1 cellular context compared by ENCODE assay signal in the genomic region with DNA sequence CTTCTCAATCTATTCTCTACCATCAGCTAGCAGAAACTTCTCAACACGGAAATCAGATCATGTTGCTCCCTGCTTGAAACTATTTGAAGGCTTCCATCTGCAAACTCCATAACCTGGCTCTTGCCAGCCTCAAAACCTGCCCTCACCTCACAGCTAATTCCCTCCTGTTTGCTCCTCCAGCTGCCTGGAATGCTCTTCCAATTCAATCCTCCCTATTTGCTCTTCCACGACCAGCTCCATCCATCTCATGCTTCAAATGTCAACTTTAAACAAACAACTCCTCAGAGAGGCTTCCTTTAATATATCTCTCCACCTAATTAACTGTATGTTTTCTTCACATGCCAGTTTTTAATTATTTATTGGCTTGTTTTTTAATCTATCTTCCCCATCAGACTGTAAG.
TF ChIP-seq lines count a peak whose summit lies in the region.

No MANE protein-coding gene starts in this region.

TF ChIP-seq in HepG2, 621 proteins besides CTCF, POLR2A, EP300 and RAD21:
- no peak for TF ChIP-seq ZNF12 (CRISPR knock-in tag; IDR thresholded peaks at IDR 0.05)
- no peak for TF ChIP-seq GATAD2A (CRISPR knock-in tag; IDR thresholded peaks at IDR 0.05)
- TF ChIP-seq ZMYM4 (CRISPR knock-in tag; IDR thresholded peaks at IDR 0.05): no peak
- no peak for TF ChIP-seq CEBPG (CRISPR knock-in tag; IDR thresholded peaks at IDR 0.05)
- TF ChIP-seq ARNT (IDR thresholded peaks at IDR 0.05): no peak
- 0 out of 2 replicates have a peak, but pooled peaks have one; percentile 20 for TF ChIP-seq SAP130 (CRISPR knock-in tag; IDR thresholded peaks at IDR 0.05; ENCODE audit: low read depth)
- TF ChIP-seq ZNF263 (CRISPR knock-in tag; IDR thresholded peaks at IDR 0.05): peak; percentile 52; the same call in 1 of the 2 replicates
- TF ChIP-seq ZNF264 (CRISPR knock-in tag; IDR thresholded peaks at IDR 0.05): no peak
- peak; percentile 47 for TF ChIP-seq TEAD3 (CRISPR knock-in tag; optimal IDR thresholded peaks at IDR 0.05; ENCODE audit: borderline replicate concordance)
- TF ChIP-seq POLR2G (IDR thresholded peaks at IDR 0.05; ENCODE audit: low read depth, low read length): no peak
- no peak for TF ChIP-seq LRRFIP1 (CRISPR knock-in tag; conservative IDR thresholded peaks at IDR 0.05)
